In genomic region chr21:37527716-37528115, GRCh38 we compare ENCODE assay signal across 29 cellular contexts.
"Had no signal": no experiment of that assay in that cellular context is flagged by ENCODE, and none has a peak within 500 bp of the region (broad histone marks: within the 10 kb centered on the region; RNA-seq: fewer than 3 reads in every experiment).

No MANE protein-coding gene starts in this region.

- FAIRE-seq: urothelium cell line had no signal

- DNase-seq: stimulated activated CD4-positive, alpha-beta T cell treated with anti-CD3 and anti-CD28 coated beads, Interleukin-2, amount 100 ng/mL, for 48 hours; stimulated activated CD4-positive, alpha-beta T cell treated with anti-CD3 and anti-CD28 coated beads, Interleukin-4, amount 100 ng/mL, for 1 hour; stimulated activated CD4-positive, alpha-beta T cell treated with anti-CD3 and anti-CD28 coated beads, Interleukin-4, amount 100 ng/mL, for 24 hours; stimulated activated CD4-positive, alpha-beta T cell treated with anti-CD3 and anti-CD28 coated beads, Interleukin-4, amount 100 ng/mL, for 4 hours; stimulated activated CD8-positive, alpha-beta memory T cell treated with anti-CD3 and anti-CD28 coated beads, Interleukin-4, amount 100 ng/mL, for 48 hours; stimulated activated naive B cell treated with anti-CD40 and anti-IgM and Interleukin-4, amounts not matched to agents 10 μg/mL and 1 μg/mL and 100 μg/mL, for 72 hours; stimulated activated naive CD4-positive, alpha-beta T cell; stimulated activated naive CD4-positive, alpha-beta T cell treated with Interleukin-2 at 50 U/mL for 16 hours; stimulated activated naive CD8-positive, alpha-beta T cell treated with anti-CD3 and anti-CD28 coated beads, Interleukin-15, amount 100 ng/mL, for 72 hours; stimulated activated naive CD8-positive, alpha-beta T cell treated with anti-CD3 and anti-CD28 coated beads, Interleukin-15, Interleukin-2, amounts not matched to agents 100 U/mL and 50 U/mL, for 24 hours; stomach; substantia nigra; testis; thyroid gland; tibial artery; transverse colon; trophoblast cell; upper lobe of left lung; upper lobe of right lung; uterus had no signal

- H3K27me3 ChIP-seq: suprapubic skin, testis, thyroid gland, tibial artery, upper lobe of left lung, upper lobe of right lung, uterus, vagina had no signal

- H3K9me3 ChIP-seq: stomach, suprapubic skin, testis, thoracic aorta, thyroid gland, tibial artery, tibial nerve, transverse colon, upper lobe of left lung, upper lobe of right lung, uterus, vagina had no signal

- H3K4me1 Mint-ChIP-seq: stimulated activated memory B cell treated with anti-CD40 and anti-IgM and Interleukin-4, amounts not matched to agents 10 μg/mL and 1 μg/mL and 100 μg/mL, for 72 hours had no signal

- H3K4me3 ChIP-seq: stomach, suprapubic skin, testis, thoracic aorta, thyroid gland, tibial artery, tibial nerve, transverse colon, upper lobe of left lung, upper lobe of right lung, uterus, vagina had no signal

- H3K4me3 Mint-ChIP-seq: stimulated activated effector memory CD8-positive, alpha-beta T cell treated with anti-CD3 and anti-CD28 coated beads, Interleukin-12 subunit alpha, Interleukin-12 subunit beta, amount 100 ng/mL, for 72 hours; stimulated activated memory B cell treated with anti-CD40 and anti-IgM and Interleukin-4, amounts not matched to agents 10 μg/mL and 1 μg/mL and 100 μg/mL, for 72 hours; stimulated activated naive B cell treated with anti-CD40 and anti-IgM and Interleukin-4, amounts not matched to agents 10 μg/mL and 1 μg/mL and 100 μg/mL, for 72 hours; stimulated activated naive CD8-positive, alpha-beta T cell treated with anti-CD3 and anti-CD28 coated beads, Interleukin-15, amount 100 ng/mL, for 72 hours; stimulated activated naive CD8-positive, alpha-beta T cell treated with anti-CD3 and anti-CD28 coated beads, Interleukin-15, Interleukin-2, amounts not matched to agents 100 ng/mL and 50 ng/mL, for 24 hours; type B pancreatic cell had no signal

- H3K4me1 ChIP-seq: transverse colon, uterus had no signal

- H3K36me3 Mint-ChIP-seq: stimulated activated effector memory CD8-positive, alpha-beta T cell treated with anti-CD3 and anti-CD28 coated beads, Interleukin-12 subunit alpha, Interleukin-12 subunit beta, amount 100 ng/mL, for 72 hours; stimulated activated memory B cell treated with anti-CD40 and anti-IgM and Interleukin-4, amounts not matched to agents 10 μg/mL and 1 μg/mL and 100 μg/mL, for 72 hours; type B pancreatic cell had no signal

- H3K9me3 Mint-ChIP-seq: stimulated activated effector memory CD8-positive, alpha-beta T cell treated with anti-CD3 and anti-CD28 coated beads, Interleukin-12 subunit alpha, Interleukin-12 subunit beta, amount 100 ng/mL, for 72 hours; stimulated activated memory B cell treated with anti-CD40 and anti-IgM and Interleukin-4, amounts not matched to agents 10 μg/mL and 1 μg/mL and 100 μg/mL, for 72 hours; stimulated activated naive B cell treated with anti-CD40 and anti-IgM and Interleukin-4, amounts not matched to agents 10 μg/mL and 1 μg/mL and 100 μg/mL, for 72 hours; stimulated activated naive CD8-positive, alpha-beta T cell treated with anti-CD3 and anti-CD28 coated beads, Interleukin-15, amount 100 ng/mL, for 72 hours; stimulated activated naive CD8-positive, alpha-beta T cell treated with anti-CD3 and anti-CD28 coated beads, Interleukin-15, Interleukin-2, amounts not matched to agents 100 ng/mL and 50 ng/mL, for 24 hours; type B pancreatic cell had no signal

- H3K27ac ChIP-seq: stomach, suprapubic skin, testis, thoracic aorta, thyroid gland, tibial artery, tibial nerve, transverse colon, upper lobe of left lung, upper lobe of right lung, uterus, vagina had no signal

- H3K36me3 ChIP-seq: stomach, suprapubic skin, thoracic aorta, thyroid gland, tibial artery, tibial nerve, transverse colon, upper lobe of left lung, upper lobe of right lung, uterus, vagina had no signal

- ATAC-seq: stimulated activated effector memory CD8-positive, alpha-beta T cell treated with anti-CD3 and anti-CD28 coated beads, Interleukin-12 subunit alpha, Interleukin-12 subunit beta, amount 100 ng/mL, for 72 hours; stimulated activated memory B cell treated with anti-CD40 and anti-IgM and Interleukin-4, amounts not matched to agents 10 μg/mL and 1 μg/mL and 100 μg/mL, for 72 hours; stimulated activated naive B cell treated with anti-CD40 and anti-IgM and Interleukin-4, amounts not matched to agents 10 μg/mL and 1 μg/mL and 100 μg/mL, for 72 hours; stimulated activated naive CD8-positive, alpha-beta T cell treated with anti-CD3 and anti-CD28 coated beads, Interleukin-15, amount 100 ng/mL, for 72 hours; stimulated activated naive CD8-positive, alpha-beta T cell treated with anti-CD3 and anti-CD28 coated beads, Interleukin-15, Interleukin-2, amounts not matched to agents 100 U/mL and 50 U/mL, for 24 hours; upper lobe of right lung had no signal

- H3K27ac Mint-ChIP-seq: stimulated activated effector memory CD8-positive, alpha-beta T cell treated with anti-CD3 and anti-CD28 coated beads, Interleukin-12 subunit alpha, Interleukin-12 subunit beta, amount 100 ng/mL, for 72 hours; stimulated activated memory B cell treated with anti-CD40 and anti-IgM and Interleukin-4, amounts not matched to agents 10 μg/mL and 1 μg/mL and 100 μg/mL, for 72 hours; stimulated activated naive B cell treated with anti-CD40 and anti-IgM and Interleukin-4, amounts not matched to agents 10 μg/mL and 1 μg/mL and 100 μg/mL, for 72 hours; stimulated activated naive CD8-positive, alpha-beta T cell treated with anti-CD3 and anti-CD28 coated beads, Interleukin-15, Interleukin-2, amounts not matched to agents 100 ng/mL and 50 ng/mL, for 24 hours; type B pancreatic cell had no signal
